In the genomic region with DNA sequence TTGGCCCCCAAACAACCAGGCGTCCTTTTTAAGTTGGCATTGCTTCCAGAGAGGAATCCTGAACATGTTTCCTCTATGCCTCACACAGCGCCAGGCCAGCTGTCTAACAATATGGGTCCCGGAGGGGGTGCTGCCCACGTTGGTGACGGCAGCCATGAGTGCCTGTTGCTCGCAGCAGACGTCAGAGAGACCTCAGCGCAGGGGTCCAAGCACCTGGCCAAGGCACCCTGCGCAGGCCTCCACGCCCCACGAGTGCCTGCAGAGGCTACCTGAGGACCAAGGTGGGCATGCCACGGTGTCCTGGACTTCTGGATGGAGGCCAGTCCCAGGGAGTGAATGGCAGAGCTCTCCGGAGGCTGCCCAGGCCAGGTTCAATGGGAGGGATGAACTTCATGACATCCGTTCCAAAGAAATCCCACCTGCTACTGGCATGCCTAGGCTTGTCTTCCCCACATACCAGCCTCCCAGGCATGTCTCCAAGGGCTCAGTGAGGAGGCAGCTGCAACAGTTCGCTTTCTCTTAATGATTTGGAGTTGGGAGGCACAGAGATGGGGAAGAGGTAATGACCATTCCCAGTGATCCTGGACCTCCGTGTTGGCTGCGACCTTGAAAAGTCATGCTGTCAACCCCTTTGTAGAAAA, we compare ENCODE assay signal across 9 cellular contexts. TPM values are rescaled to one million over a fixed set of nuclear protein-coding genes. Genes with fewer than 3 reads are reported as not detected.
DNase-seq lines count a peak whose midpoint lies in the region; ATAC-seq and TF ChIP-seq lines count a peak whose summit lies in the region.
"Had no signal": no experiment of that assay in that cellular context is flagged by ENCODE, and none has a peak within 500 bp of the region (broad histone marks: within the 10 kb centered on the region; RNA-seq: fewer than 3 reads in every experiment).

No MANE protein-coding gene starts in this region.

- TF ChIP-seq CTCF in MCF 10A (IDR thresholded peaks at IDR 0.05; ENCODE audit: unreplicated experiment) (no peak), Calu3 (IDR thresholded peaks at IDR 0.05; ENCODE audit: unreplicated experiment) (no peak)

- H3K4me1 Mint-ChIP-seq in MCF 10A (ENCODE audit: insufficient read depth, unreplicated experiment) (peaks cover 35% of the 10 kb centered on the region), Calu3 (ENCODE audit: low read depth, unreplicated experiment) (peaks cover 11% of the 10 kb centered on the region)
- H3K4me1 Mint-ChIP-seq in naive thymus-derived CD4-positive, alpha-beta T cell = peaks cover 31 to 79% (median 65%) of the 10 kb centered on the region in 7 donors

- no peaks in the 10 kb centered on the region for H3K9me3 ChIP-seq in naive thymus-derived CD4-positive, alpha-beta T cell (ENCODE audit: control insufficient read depth in 2 of 3, low read length in 3 of 3)

- peak overlapping the region; percentile 56 for H3K4me3 Mint-ChIP-seq in MCF 10A (ENCODE audit: unreplicated experiment)
- H3K4me3 Mint-ChIP-seq in naive thymus-derived CD4-positive, alpha-beta T cell = peak overlapping the region in 9 of 10 donors; percentile 74 to 88 (median 79)
- H3K4me3 Mint-ChIP-seq in Calu3 (ENCODE audit: low read depth, unreplicated experiment) = no peak overlapping the region

- H3K4me3 ChIP-seq in naive thymus-derived CD4-positive, alpha-beta T cell (ENCODE audit: low read length) = no peak overlapping the region
- H3K4me3 ChIP-seq: cardiac muscle cell had no signal

- DNase-seq in DMS 273 treated with DMSO at 0.1 percent for 48 hours (lab: John Stamatoyannopoulos, UW) = peak; percentile 84
- DNase-seq in NCI-H2107 (lab: John Stamatoyannopoulos, UW) = peak; percentile 48
- peak; percentile 81 for DNase-seq in MCF 10A (ENCODE audit: unreplicated experiment)
- DNase-seq in naive thymus-derived CD4-positive, alpha-beta T cell = no peak
- no peak for DNase-seq in Calu3
- no peak for DNase-seq in HT-29 (ENCODE audit: low spot score)

- H3K9me3 Mint-ChIP-seq in MCF 10A (ENCODE audit: unreplicated experiment) (no peaks in the 10 kb centered on the region), Calu3 (ENCODE audit: low read depth, unreplicated experiment) (no peaks in the 10 kb centered on the region)
- no peaks in the 10 kb centered on the region for H3K9me3 Mint-ChIP-seq in naive thymus-derived CD4-positive, alpha-beta T cell

- no peak for ATAC-seq in naive thymus-derived CD4-positive, alpha-beta T cell
- ATAC-seq in HG02759 (IDR thresholded peaks at IDR 0.05; ENCODE audit: unreplicated experiment) (no peak), GM18870 (IDR thresholded peaks at IDR 0.05; ENCODE audit: unreplicated experiment) (no peak)

- H3K27ac ChIP-seq in naive thymus-derived CD4-positive, alpha-beta T cell (ENCODE audit: low read depth, low read length) = no peak overlapping the region
- H3K27ac ChIP-seq: cardiac muscle cell had no signal

- H3K4me1 ChIP-seq in naive thymus-derived CD4-positive, alpha-beta T cell (ENCODE audit: control insufficient read depth in 2 of 2, insufficient read depth in 2 of 2, low read length in 2 of 2) = peaks cover 29 to 30% of the 10 kb centered on the region in 2 donors

- BruUV-seq in MCF 10A (replicated peaks; lab: Mats Ljungman, UMichigan) (TSS peak; percentile 70), Calu3 (replicated peaks; lab: Mats Ljungman, UMichigan) (no TSS peak)

- H3K27me3 ChIP-seq in naive thymus-derived CD4-positive, alpha-beta T cell (ENCODE audit: control insufficient read depth in 2 of 2, insufficient read depth in 2 of 2, low read length in 2 of 2) = no peaks in the 10 kb centered on the region
- H3K27me3 ChIP-seq: cardiac muscle cell had no signal

- H3K36me3 Mint-ChIP-seq in MCF 10A (ENCODE audit: insufficient read depth, unreplicated experiment) (peaks cover 13% of the 10 kb centered on the region), Calu3 (ENCODE audit: insufficient read depth, unreplicated experiment) (no peaks in the 10 kb centered on the region)
- H3K36me3 Mint-ChIP-seq in naive thymus-derived CD4-positive, alpha-beta T cell = peaks cover 0 to 6% (median 0%) of the 10 kb centered on the region in 5 donors

- H3K27me3 Mint-ChIP-seq in MCF 10A (ENCODE audit: insufficient read depth, unreplicated experiment) (no peaks in the 10 kb centered on the region), Calu3 (ENCODE audit: unreplicated experiment) (no peaks in the 10 kb centered on the region)
- no peaks in the 10 kb centered on the region for H3K27me3 Mint-ChIP-seq in naive thymus-derived CD4-positive, alpha-beta T cell

- intact Hi-C loops in MCF 10A (cut with micrococcal nuclease) (no loop called here), Calu3 (cut with micrococcal nuclease; ENCODE audit: unreplicated experiment) (no loop called here)
- intact Hi-C loops in naive thymus-derived CD4-positive, alpha-beta T cell (cut with micrococcal nuclease) = no loop called here

- POLR2A ChIA-PET in MCF 10A (lab: Yijun Ruan, JAX) = interaction anchor here (0.5 to 3.6 kb wide), 12 partner anchors 9 to 484 kb away, joined by 3 to 18 read pairs (median 6); no protein-coding TSS in a partner anchor
- POLR2A ChIA-PET in naive thymus-derived CD4-positive, alpha-beta T cell (lab: Charles Lee) = interaction anchor here (0.6 to 1.2 kb wide), 4 partner anchors 10 to 292 kb away, joined by 3 to 5 read pairs (median 4); no protein-coding TSS in a partner anchor

- CTCF ChIA-PET in MCF 10A (lab: Yijun Ruan, JAX) (interaction anchor here (0.5 to 1.4 kb wide), 2 partner anchors 9 to 16 kb away, joined by 3 to 4 read pairs; no protein-coding TSS in a partner anchor), Calu3 (lab: Charles Lee) (no interaction called here)
- CTCF ChIA-PET in naive thymus-derived CD4-positive, alpha-beta T cell (lab: Charles Lee) = no interaction called here

- H3K36me3 ChIP-seq in naive thymus-derived CD4-positive, alpha-beta T cell (ENCODE audit: control insufficient read depth in 2 of 3, insufficient read depth in 3 of 3, low read length in 3 of 3) = no peaks in the 10 kb centered on the region
- H3K36me3 ChIP-seq: cardiac muscle cell had no signal

- peak overlapping the region; percentile 88 for H3K27ac Mint-ChIP-seq in MCF 10A (ENCODE audit: low read depth, unreplicated experiment)
- H3K27ac Mint-ChIP-seq in naive thymus-derived CD4-positive, alpha-beta T cell = peak overlapping the region in 8 of 9 donors; percentile 36 to 93 (median 84)
- no peak overlapping the region for H3K27ac Mint-ChIP-seq in Calu3 (ENCODE audit: unreplicated experiment)

RNA-seq across cellular contexts. Expression of a gene that starts 11.6 kb away (rescaled TPM):
- total RNA-seq in MCF 10A (2022) = 25.8 and 27.1 TPM in 2 replicates
- total RNA-seq in naive thymus-derived CD4-positive, alpha-beta T cell = 100 to 1,000 TPM; 103 to 192 (median 149) TPM
- polyA plus RNA-seq in naive thymus-derived CD4-positive, alpha-beta T cell = 100 to 1,000 TPM; 120 to 156 TPM
- total RNA-seq in Calu3 (2022) = 11.8 and 12.1 TPM in 2 replicates
- total RNA-seq in HT-29 (2014; rRNA removed; shearing (Covaris generic)) = 8.8 and 9.4 TPM in 2 replicates

Comparison
In these comparisons a context has a peak if more than half of its experiments do, and no peak if none do; other contexts are left out.
1. DNase-seq: peak in DMS 273 treated with DMSO at 0.1 percent for 48 hours (single experiment), NCI-H2107 (single experiment) and MCF 10A (single experiment); none in naive thymus-derived CD4-positive, alpha-beta T cell (0 of 9), Calu3 (single experiment) and HT-29 (single experiment).